ENCODE assay signal across 8 cellular contexts in the genomic region with DNA sequence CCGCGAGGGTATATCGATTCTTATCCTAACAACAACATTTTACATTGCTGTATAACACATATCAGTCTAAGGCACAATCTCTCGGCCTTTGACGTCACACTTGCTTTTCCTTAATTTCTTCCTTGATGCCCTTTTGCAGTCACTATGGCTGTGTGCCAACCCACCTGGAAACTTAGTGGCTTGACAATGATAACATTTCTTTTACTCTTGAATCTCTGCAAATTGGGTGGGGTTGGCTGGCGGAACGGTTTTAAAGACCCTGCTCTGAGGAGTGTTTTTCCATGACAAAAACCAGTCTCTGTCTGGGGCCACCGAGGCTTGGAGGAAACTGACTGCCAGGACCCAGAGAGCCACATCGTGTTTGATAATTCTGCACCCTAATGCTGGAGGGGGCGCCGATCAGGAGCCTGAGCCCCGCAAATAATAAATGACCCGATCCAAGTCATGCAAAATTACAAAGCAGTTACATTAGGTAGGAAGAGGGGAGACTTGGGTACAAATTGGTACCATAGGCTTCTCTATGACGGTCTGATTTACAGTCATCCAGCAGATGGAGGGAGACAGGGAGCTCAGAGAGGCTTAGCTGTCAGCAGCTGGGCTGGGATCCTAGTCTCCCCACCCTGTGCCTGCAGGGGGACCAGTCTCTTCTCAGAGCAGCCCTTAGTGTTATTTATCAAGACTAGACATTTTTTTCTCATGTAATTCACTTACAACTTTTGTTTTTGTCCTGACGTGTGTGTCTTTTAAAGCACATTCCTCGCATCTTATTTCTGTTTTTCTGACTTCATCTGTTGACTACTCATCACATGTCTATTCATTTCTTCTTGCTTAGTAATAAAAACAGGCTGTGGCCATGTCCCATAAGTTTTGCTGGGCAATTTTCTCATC.
DNase-seq lines count a peak whose midpoint lies in the region; ATAC-seq and TF ChIP-seq lines count a peak whose summit lies in the region.

No MANE protein-coding gene starts in this region.

- H3K27me3 Mint-ChIP-seq in memory B cell: no peaks in the 10 kb centered on the region

- ATAC-seq in memory B cell (ENCODE audit: low read depth): no peak
- ATAC-seq in HG03135 (IDR thresholded peaks at IDR 0.05; ENCODE audit: unreplicated experiment): no peak

- H3K4me3 Mint-ChIP-seq in memory B cell: peak overlapping the region; percentile 68

- H3K36me3 Mint-ChIP-seq in memory B cell: no peaks in the 10 kb centered on the region

- H3K27ac Mint-ChIP-seq in memory B cell: no peak overlapping the region

- peaks cover 27% of the 10 kb centered on the region for H3K4me1 Mint-ChIP-seq in memory B cell

- peak; percentile 97 for DNase-seq in AG10803 (ENCODE audit: low read depth)
- peak; percentile 77 for DNase-seq in HS-27A (ENCODE audit: low read depth)
- peak; percentile 69 for DNase-seq in astrocyte of the hippocampus (ENCODE audit: low read depth, low spot score)
- no peak for DNase-seq in memory B cell (ENCODE audit: low spot score in 2 of 2)
- no peak for DNase-seq in NCI-H748 (lab: John Stamatoyannopoulos, UW; ENCODE audit: unreplicated experiment)
- DNase-seq in stimulated activated naive CD4-positive, alpha-beta T cell (lab: John Stamatoyannopoulos, UW): no peak
- no peak for DNase-seq in NCI-H2227 (lab: John Stamatoyannopoulos, UW; ENCODE audit: unreplicated experiment)

- no peaks in the 10 kb centered on the region for H3K9me3 Mint-ChIP-seq in memory B cell

- peak; percentile 59 for TF ChIP-seq CTCF in AG10803 (conservative IDR thresholded peaks at IDR 0.05; ENCODE audit: low read length)

- peak overlapping the region; percentile 12 for H3K4me3 ChIP-seq in AG10803 (ENCODE audit: low read length)

Comparison
In these comparisons a context has a peak if more than half of its experiments do, and no peak if none do; other contexts are left out.
1. DNase-seq: peak in AG10803 (single experiment), HS-27A (single experiment) and astrocyte of the hippocampus (single experiment); none in memory B cell (0 of 2), NCI-H748 (single experiment), stimulated activated naive CD4-positive, alpha-beta T cell (0 of 6) and NCI-H2227 (single experiment).